ENCODE assay signal across 8 cellular contexts in the genomic region with DNA sequence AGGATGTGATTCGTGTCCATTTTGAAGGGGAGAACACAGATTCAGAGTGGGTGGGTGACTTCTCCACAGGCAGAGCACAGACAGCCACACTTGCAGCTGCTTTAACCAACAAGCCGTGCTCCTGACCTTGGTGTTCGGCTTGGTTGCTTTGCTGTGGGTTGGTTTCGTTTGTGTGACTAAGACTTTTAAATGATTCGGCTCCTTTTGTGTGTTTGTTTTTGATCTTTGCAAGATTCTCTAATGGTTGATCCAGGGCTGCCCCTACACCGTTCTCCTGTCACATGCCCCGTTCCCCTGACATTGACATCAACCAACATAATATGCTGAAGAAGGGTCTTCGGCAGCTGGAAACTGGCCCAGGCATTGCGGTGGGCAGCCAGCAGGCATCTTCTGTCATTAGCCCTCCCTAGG.
DNase-seq lines count a peak whose midpoint lies in the region; ATAC-seq and TF ChIP-seq lines count a peak whose summit lies in the region.

No MANE protein-coding gene starts in this region.

- H3K4me1 Mint-ChIP-seq in memory B cell, result peaks cover 7% of the 10 kb centered on the region

- DNase-seq in GM12864 (ENCODE audit: low read depth), result peak; percentile 42
- peak; percentile 47 for DNase-seq in M059J (ENCODE audit: low read depth)
- no peak for DNase-seq in memory B cell (ENCODE audit: low spot score in 2 of 2)
- DNase-seq in NCI-H187 (lab: John Stamatoyannopoulos, UW), result no peak
- no peak for DNase-seq in tibial nerve (ENCODE audit: low spot score in 2 of 2)
- no peak for DNase-seq in upper lobe of right lung
- no peak for DNase-seq in NCI-H1092 treated with DMSO at 0.1 percent for 48 hours (lab: John Stamatoyannopoulos, UW)

- ATAC-seq in GM21576 (IDR thresholded peaks at IDR 0.05; ENCODE audit: unreplicated experiment), result peak; percentile 60
- no peak for ATAC-seq in memory B cell (ENCODE audit: low read depth)
- ATAC-seq in upper lobe of right lung, result no peak

- no peaks in the 10 kb centered on the region for H3K9me3 ChIP-seq in tibial nerve
- no peaks in the 10 kb centered on the region for H3K9me3 ChIP-seq in upper lobe of right lung

- no peak overlapping the region for H3K27ac Mint-ChIP-seq in memory B cell

- peaks cover 9% of the 10 kb centered on the region for H3K27me3 Mint-ChIP-seq in memory B cell

- H3K9me3 Mint-ChIP-seq in memory B cell, result no peaks in the 10 kb centered on the region

- no peak for TF ChIP-seq POLR2A in tibial nerve (IDR thresholded peaks at IDR 0.05)

- no peaks in the 10 kb centered on the region for H3K36me3 ChIP-seq in tibial nerve
- no peaks in the 10 kb centered on the region for H3K36me3 ChIP-seq in upper lobe of right lung

- TF ChIP-seq CTCF in GM12864 (IDR thresholded peaks at IDR 0.05; ENCODE audit: low read depth, low read length, missing control alignments) (no peak), tibial nerve (IDR thresholded peaks at IDR 0.05) (no peak), upper lobe of right lung (IDR thresholded peaks at IDR 0.05) (no peak)

- TF ChIP-seq EP300 in tibial nerve (IDR thresholded peaks at IDR 0.05), result no peak

- no peaks in the 10 kb centered on the region for H3K36me3 Mint-ChIP-seq in memory B cell

- intact Hi-C loops in upper lobe of right lung (cut with DNase I), result no loop called here

- H3K4me1 ChIP-seq in tibial nerve (peaks cover 0 to 12% (median 2%) of the 10 kb centered on the region in 4 donors), upper lobe of right lung (peaks cover 8% of the 10 kb centered on the region)

- H3K4me3 ChIP-seq in GM12864 (ENCODE audit: low read depth, low read length), result no peak overlapping the region
- H3K4me3 ChIP-seq in tibial nerve, result no peak overlapping the region
- H3K4me3 ChIP-seq in upper lobe of right lung, result no peak overlapping the region

- H3K27ac ChIP-seq in tibial nerve (no peak overlapping the region), upper lobe of right lung (no peak overlapping the region)

- H3K27me3 ChIP-seq in tibial nerve (no peaks in the 10 kb centered on the region), upper lobe of right lung (no peaks in the 10 kb centered on the region)

- H3K4me3 Mint-ChIP-seq in memory B cell, result peak overlapping the region; percentile 60

- 73 to 81% methylated on average over 9 of the region's 9 CpGs for WGBS in tibial nerve, 2 donors

Comparison
In these comparisons a context has a peak if more than half of its experiments do, and no peak if none do; other contexts are left out.
1. DNase-seq: peak in GM12864 (single experiment) and M059J (single experiment); none in memory B cell (0 of 2), NCI-H187 (0 of 2), tibial nerve (0 of 2), upper lobe of right lung (single experiment) and NCI-H1092 treated with DMSO at 0.1 percent for 48 hours (single experiment).